Comparison of ENCODE assay signal across 9 cellular contexts in genomic region chr3:31227152-31227581, GRCh38.
DNase-seq lines count a peak whose midpoint lies in the region; ATAC-seq, FAIRE-seq and TF ChIP-seq lines count a peak whose summit lies in the region.
"Had no signal": no experiment of that assay in that cellular context is flagged by ENCODE, and none has a peak within 500 bp of the region (broad histone marks: within the 10 kb centered on the region; RNA-seq: fewer than 3 reads in every experiment).

No MANE protein-coding gene starts in this region.

- H3K27ac ChIP-seq in SU-DHL-6 (ENCODE audit: low read depth, low read length), result peak overlapping the region; percentile 73
- H3K27ac ChIP-seq in spleen, result peak overlapping the region in 7 of 8 donors; percentile 47 to 79 (median 65)

- no peak for TF ChIP-seq POLR2A in spleen (IDR thresholded peaks at IDR 0.05)
- TF ChIP-seq POLR2A in GM12892 (IDR thresholded peaks at IDR 0.05; ENCODE audit: low read depth, low read length), result no peak

- 0 out of 2 replicates have a peak, but pooled peaks cover 6% of the 10 kb centered on the region for H3F3A ChIP-seq in SU-DHL-6 (ENCODE audit: insufficient read depth)

- no peaks in the 10 kb centered on the region for H3K27me3 Mint-ChIP-seq in activated CD4-positive, alpha-beta T cell treated with anti-CD3 and anti-CD28 coated beads for 36 hours

- H2AFZ ChIP-seq in SU-DHL-6 (ENCODE audit: low read depth, low read length, severe bottlenecking), result peak overlapping the region; percentile 0

- H3K9ac ChIP-seq in SU-DHL-6 (ENCODE audit: low read length), result no peak overlapping the region

- no peaks in the 10 kb centered on the region for H3K36me3 ChIP-seq in SU-DHL-6 (ENCODE audit: low read length)
- H3K36me3 ChIP-seq in spleen, result no peaks in the 10 kb centered on the region

- H3K27me3 ChIP-seq in SU-DHL-6 (ENCODE audit: low read length) (no peaks in the 10 kb centered on the region), spleen (replicated peaks in 1 of 7) (no peaks in the 10 kb centered on the region)

- no peak for DNase-seq in activated CD4-positive, alpha-beta T cell treated with anti-CD3 and anti-CD28 coated beads for 36 hours
- DNase-seq in activated CD4-positive, alpha-beta T cell treated with anti-CD3 and anti-CD28 coated beads, Interleukin-2, amount 50 U/mL, for 4 hours, result no peak
- no peak for DNase-seq in spleen
- DNase-seq in GM12892 (ENCODE audit: insufficient read length), result no peak
- no peak for DNase-seq in iPS-NIHi7 (ENCODE audit: extremely low spot score)
- DNase-seq in NCI-H187 (lab: John Stamatoyannopoulos, UW), result no peak
- DNase-seq: NCI-H748 treated with DMSO at 0.1 percent for 48 hours had no signal

- no peak overlapping the region for H3K4me3 Mint-ChIP-seq in activated CD4-positive, alpha-beta T cell treated with anti-CD3 and anti-CD28 coated beads for 36 hours

- no peak for FAIRE-seq in GM12892 (lab: Jason Lieb, UNC)

- CTCF ChIA-PET in activated CD4-positive, alpha-beta T cell treated with anti-CD3 and anti-CD28 coated beads for 36 hours (lab: Charles Lee), result interaction anchor here (0.7 to 1.3 kb wide), 6 partner anchors 9 to 577 kb away, joined by 3 to 5 read pairs (median 4); no protein-coding TSS in a partner anchor

- H3K4me1 ChIP-seq in spleen, result peaks cover 12 to 98% (median 44%) of the 10 kb centered on the region in 6 donors

- H3K4me1 Mint-ChIP-seq in activated CD4-positive, alpha-beta T cell treated with anti-CD3 and anti-CD28 coated beads for 36 hours, result peaks cover 89% of the 10 kb centered on the region

- no peaks in the 10 kb centered on the region for H4K20me1 ChIP-seq in SU-DHL-6 (ENCODE audit: low read depth, low read length)

- peak overlapping the region; percentile 49 for H3K4me2 ChIP-seq in SU-DHL-6 (ENCODE audit: low read depth, low read length, poor library complexity, severe bottlenecking)

- intact Hi-C loops in activated CD4-positive, alpha-beta T cell treated with anti-CD3 and anti-CD28 coated beads for 36 hours (cut with DNase I, micrococcal nuclease), result loop anchor here (1.0 to 10.0 kb wide), 3 partner anchors 9 to 888 kb away; no protein-coding TSS in a partner anchor
- intact Hi-C loops in spleen (cut with DNase I; ENCODE audit: low total_unique reads), result no loop called here

- 17 to 37% (median 28%) methylated on average over 3 of the region's 3 CpGs for WGBS in spleen, 5 donors

- no peaks in the 10 kb centered on the region for H3K9me3 Mint-ChIP-seq in activated CD4-positive, alpha-beta T cell treated with anti-CD3 and anti-CD28 coated beads for 36 hours (ENCODE audit: low read depth)

- H3K4me3 ChIP-seq in SU-DHL-6 (ENCODE audit: insufficient read depth, low read length, poor library complexity, severe bottlenecking) (no peak overlapping the region), spleen (peak overlapping the region in 1 of 8 donors; percentile 32)

- POLR2A ChIA-PET in activated CD4-positive, alpha-beta T cell treated with anti-CD3 and anti-CD28 coated beads for 36 hours (lab: Charles Lee), result no interaction called here

- no peaks in the 10 kb centered on the region for H3K79me2 ChIP-seq in SU-DHL-6 (ENCODE audit: insufficient read depth, low read length)

- H3K27ac Mint-ChIP-seq in activated CD4-positive, alpha-beta T cell treated with anti-CD3 and anti-CD28 coated beads for 36 hours, result peak overlapping the region; percentile 56

- no peaks in the 10 kb centered on the region for H3K9me2 ChIP-seq in SU-DHL-6 (replicated peaks; ENCODE audit: insufficient read depth, low read length)

- peaks cover 9% of the 10 kb centered on the region for H3K36me3 Mint-ChIP-seq in activated CD4-positive, alpha-beta T cell treated with anti-CD3 and anti-CD28 coated beads for 36 hours (ENCODE audit: low read depth)

- TF ChIP-seq CTCF in SU-DHL-6 (IDR thresholded peaks at IDR 0.05; ENCODE audit: insufficient read depth, low read length, poor library complexity, severe bottlenecking) (no peak), spleen (IDR thresholded peaks at IDR 0.05 in 8 of 11, conservative IDR thresholded peaks at IDR 0.05 in 3 of 11) (no peak)

- ATAC-seq in activated CD4-positive, alpha-beta T cell treated with anti-CD3 and anti-CD28 coated beads for 36 hours, result peak; percentile 54
- ATAC-seq in HG03196 (IDR thresholded peaks at IDR 0.05; ENCODE audit: unreplicated experiment), result peak; percentile 48

- H3K9me3 ChIP-seq in SU-DHL-6 (ENCODE audit: insufficient read depth, low read length), result no peaks in the 10 kb centered on the region
- H3K9me3 ChIP-seq in spleen, result no peaks in the 10 kb centered on the region
